8 cellular contexts compared by ENCODE assay signal in the genomic region with DNA sequence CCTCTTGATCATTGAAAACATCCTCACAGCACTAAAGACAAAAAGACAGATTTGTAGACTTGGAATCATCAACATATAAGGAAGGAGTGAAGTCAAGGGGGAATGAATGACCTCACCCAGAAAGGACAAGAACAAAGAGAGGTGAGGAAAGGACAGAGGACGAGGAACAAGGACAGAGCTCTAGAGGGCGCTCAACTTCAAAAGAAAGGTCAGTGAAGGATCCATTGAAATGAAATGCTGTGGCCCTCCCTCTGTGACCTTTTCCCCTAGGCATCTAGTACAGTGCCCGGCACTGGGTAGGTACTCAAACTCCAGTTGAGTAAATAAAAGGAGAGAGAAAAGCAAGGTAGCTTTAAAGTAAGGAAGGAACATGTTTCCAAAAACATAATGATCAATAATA. TPM values are rescaled to one million over a fixed set of nuclear protein-coding genes. Genes with fewer than 3 reads are reported as not detected.
A peak's percentile ranks its signal among the peaks of the same experiment; 100 is the strongest.
DNase-seq lines count a peak whose midpoint lies in the region; ATAC-seq and TF ChIP-seq lines count a peak whose summit lies in the region.

No MANE protein-coding gene starts in this region.

- H3K4me1 ChIP-seq in HAP-1: no peaks in the 10 kb centered on the region
- no peaks in the 10 kb centered on the region for H3K4me1 ChIP-seq in Panc1 (ENCODE audit: control insufficient read depth, insufficient read depth, low read length)

- TF ChIP-seq CTCF in Panc1 (IDR thresholded peaks at IDR 0.05) (peak; percentile 65), fibroblast of villous mesenchyme (IDR thresholded peaks at IDR 0.05; ENCODE audit: insufficient read depth, low read depth, low read length) (peak; percentile 55)

- intact Hi-C loops in Panc1 (cut with micrococcal nuclease; ENCODE audit: unreplicated experiment): no loop called here

- BruUV-seq in Panc1 (replicated peaks; lab: Mats Ljungman, UMichigan): no TSS peak

- H3K4me3 ChIP-seq in HAP-1 (no peak overlapping the region), Panc1 (ENCODE audit: low read depth in 2 of 2, low read length in 2 of 2) (no peak overlapping the region), fibroblast of villous mesenchyme (ENCODE audit: low read depth, low read length) (no peak overlapping the region)

- POLR2A ChIA-PET in Panc1 (lab: Charles Lee): no interaction called here

- H3K9me3 ChIP-seq in HAP-1 (no peaks in the 10 kb centered on the region), Panc1 (ENCODE audit: control insufficient read depth, insufficient read depth, low read depth, low read length) (no peaks in the 10 kb centered on the region)

- H3K27ac ChIP-seq in Panc1 (ENCODE audit: low read length): no peak overlapping the region

- in situ Hi-C loops in HAP-1 (cut with MboI; ENCODE audit: low sequenced_read_pairs) (no loop called here), Panc1 (cut with HindIII; ENCODE audit: low pct_unique_long_range_greater_than_20kb, low sequenced_read_pairs) (no loop called here)

- peak; percentile 12 for DNase-seq in COLO668 (lab: John Stamatoyannopoulos, UW; ENCODE audit: unreplicated experiment)
- DNase-seq in HAP-1 (ENCODE audit: low spot score in 2 of 2): peak; percentile 21 to 49
- DNase-seq in Panc1 (ENCODE audit: low read depth, low spot score): no peak
- peak; percentile 39 for DNase-seq in fibroblast of villous mesenchyme (ENCODE audit: low read depth)
- no peak for DNase-seq in anterior cingulate cortex (lab: John Stamatoyannopoulos, UW)
- no peak for DNase-seq in NCI-H1930 (lab: John Stamatoyannopoulos, UW)
- no peak for DNase-seq in stimulated activated CD4-positive, alpha-beta T cell treated with anti-CD3 and anti-CD28 coated beads, Interleukin-2, amount 100 ng/mL, for 48 hours
- no peak for DNase-seq in Ammon's horn (ENCODE audit: low spot score)

- CTCF ChIA-PET in Panc1 (lab: Charles Lee): interaction anchor here (0.7 kb wide), 1 partner anchor 219 kb away, joined by 3 read pairs; no protein-coding TSS in a partner anchor

- H3K27me3 ChIP-seq in HAP-1 (ENCODE audit: low read depth): no peaks in the 10 kb centered on the region
- no peaks in the 10 kb centered on the region for H3K27me3 ChIP-seq in Panc1 (ENCODE audit: control insufficient read depth, insufficient read depth, low read length)

- 0 out of 2 replicates have a peak, but pooled peaks have one; percentile 48 for ATAC-seq in Panc1

- no peaks in the 10 kb centered on the region for H3K36me3 ChIP-seq in HAP-1 (replicated peaks)
- H3K36me3 ChIP-seq in Panc1 (ENCODE audit: control insufficient read depth, insufficient read depth, low read length): no peaks in the 10 kb centered on the region

RNA-seq across cellular contexts. Expression of a gene that starts 2.6 kb away (rescaled TPM):
- total RNA-seq in Panc1 (2021; ENCODE audit: unreplicated experiment) (not detected), fibroblast of villous mesenchyme (4.2 and 90.2 TPM in 2 replicates)
- polyA plus RNA-seq in Panc1 (2012; ENCODE audit: insufficient read length): not detected

Comparison
In these comparisons a context has a peak if more than half of its experiments do, and no peak if none do; other contexts are left out.
1. DNase-seq: peak in COLO668 (single experiment), HAP-1 (2 of 2) and fibroblast of villous mesenchyme (single experiment); none in Panc1 (single experiment), anterior cingulate cortex (0 of 58), NCI-H1930 (0 of 2), stimulated activated CD4-positive, alpha-beta T cell treated with anti-CD3 and anti-CD28 coated beads, Interleukin-2, amount 100 ng/mL, for 48 hours (0 of 2) and Ammon's horn (single experiment).